12 cellular contexts compared by ENCODE assay signal in genomic region chrX:65241059-65241721, GRCh38.
"Had no signal": no experiment of that assay in that cellular context is flagged by ENCODE, and none has a peak within 500 bp of the region (broad histone marks: within the 10 kb centered on the region; RNA-seq: fewer than 3 reads in every experiment).

No MANE protein-coding gene starts in this region.

- H3K27ac Mint-ChIP-seq: activated naive CD4-positive, alpha-beta T cell treated with anti-CD3 and anti-CD28 coated beads for 36 hours; nephron; T-helper 1 cell treated with Interleukin-12 subunit alpha and Interleukin-12 subunit beta and Interleukin-4 antibody, amounts not matched to agents 30 μg/mL and 1 μg/mL, for 36 hours; WTC11 had no signal

- DNase-seq: activated CD4-positive, alpha-beta T cell treated with anti-CD3 and anti-CD28 coated beads for 48 hours; activated naive CD4-positive, alpha-beta T cell treated with anti-CD3 and anti-CD28 coated beads for 36 hours; central memory CD4-positive, alpha-beta T cell; cortex of kidney; effector CD8-positive, alpha-beta T cell; hypothalamus; left cardiac atrium had no signal

- H3K4me3 Mint-ChIP-seq: activated naive CD4-positive, alpha-beta T cell treated with anti-CD3 and anti-CD28 coated beads for 36 hours; nephron; T-helper 1 cell treated with Interleukin-12 subunit alpha and Interleukin-12 subunit beta and Interleukin-4 antibody, amounts not matched to agents 30 μg/mL and 1 μg/mL, for 36 hours; WTC11 had no signal

- H3K27ac ChIP-seq: SK-N-MC, tibial nerve had no signal

- H3K4me1 ChIP-seq: tibial nerve had no signal

- ATAC-seq: left cardiac atrium, WTC11 had no signal

- H3K27me3 ChIP-seq: tibial nerve had no signal

- H3K4me1 Mint-ChIP-seq: nephron had no signal

- H3K4me3 ChIP-seq: SK-N-MC, tibial nerve had no signal

- H3K36me3 ChIP-seq: tibial nerve had no signal
